Comparison of ENCODE assay signal across 1 cellular context in the genomic region with DNA sequence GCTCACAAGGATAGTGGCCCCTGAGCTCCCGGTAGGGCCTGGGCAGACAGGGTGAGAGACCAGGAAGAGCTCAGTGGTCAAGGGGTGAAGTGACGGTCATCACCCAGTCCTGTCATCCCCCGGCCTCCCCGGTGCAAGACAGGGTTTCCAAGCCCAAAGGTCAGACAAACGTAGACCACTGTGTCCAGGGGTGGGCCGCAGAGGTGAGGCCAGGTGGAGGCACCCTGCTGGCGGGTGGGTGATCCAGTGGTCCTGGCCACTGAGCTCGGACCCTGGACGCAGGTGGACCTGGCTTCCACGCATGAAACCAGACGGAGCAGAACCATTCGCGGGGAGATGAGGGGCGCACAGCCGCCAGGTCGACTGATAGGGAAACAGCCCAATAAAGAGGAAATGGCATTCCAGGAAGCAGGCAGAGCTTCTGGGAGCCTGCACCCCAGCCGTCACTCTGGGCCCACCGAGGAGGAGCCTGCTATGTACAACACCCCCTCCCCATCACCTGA.
TF ChIP-seq lines count a peak whose summit lies in the region.

No MANE protein-coding gene starts in this region.

TF ChIP-seq in WTC11, 78 proteins besides CTCF, POLR2A, EP300 and RAD21 (continued from another document):
- TF ChIP-seq, protein P1, sequence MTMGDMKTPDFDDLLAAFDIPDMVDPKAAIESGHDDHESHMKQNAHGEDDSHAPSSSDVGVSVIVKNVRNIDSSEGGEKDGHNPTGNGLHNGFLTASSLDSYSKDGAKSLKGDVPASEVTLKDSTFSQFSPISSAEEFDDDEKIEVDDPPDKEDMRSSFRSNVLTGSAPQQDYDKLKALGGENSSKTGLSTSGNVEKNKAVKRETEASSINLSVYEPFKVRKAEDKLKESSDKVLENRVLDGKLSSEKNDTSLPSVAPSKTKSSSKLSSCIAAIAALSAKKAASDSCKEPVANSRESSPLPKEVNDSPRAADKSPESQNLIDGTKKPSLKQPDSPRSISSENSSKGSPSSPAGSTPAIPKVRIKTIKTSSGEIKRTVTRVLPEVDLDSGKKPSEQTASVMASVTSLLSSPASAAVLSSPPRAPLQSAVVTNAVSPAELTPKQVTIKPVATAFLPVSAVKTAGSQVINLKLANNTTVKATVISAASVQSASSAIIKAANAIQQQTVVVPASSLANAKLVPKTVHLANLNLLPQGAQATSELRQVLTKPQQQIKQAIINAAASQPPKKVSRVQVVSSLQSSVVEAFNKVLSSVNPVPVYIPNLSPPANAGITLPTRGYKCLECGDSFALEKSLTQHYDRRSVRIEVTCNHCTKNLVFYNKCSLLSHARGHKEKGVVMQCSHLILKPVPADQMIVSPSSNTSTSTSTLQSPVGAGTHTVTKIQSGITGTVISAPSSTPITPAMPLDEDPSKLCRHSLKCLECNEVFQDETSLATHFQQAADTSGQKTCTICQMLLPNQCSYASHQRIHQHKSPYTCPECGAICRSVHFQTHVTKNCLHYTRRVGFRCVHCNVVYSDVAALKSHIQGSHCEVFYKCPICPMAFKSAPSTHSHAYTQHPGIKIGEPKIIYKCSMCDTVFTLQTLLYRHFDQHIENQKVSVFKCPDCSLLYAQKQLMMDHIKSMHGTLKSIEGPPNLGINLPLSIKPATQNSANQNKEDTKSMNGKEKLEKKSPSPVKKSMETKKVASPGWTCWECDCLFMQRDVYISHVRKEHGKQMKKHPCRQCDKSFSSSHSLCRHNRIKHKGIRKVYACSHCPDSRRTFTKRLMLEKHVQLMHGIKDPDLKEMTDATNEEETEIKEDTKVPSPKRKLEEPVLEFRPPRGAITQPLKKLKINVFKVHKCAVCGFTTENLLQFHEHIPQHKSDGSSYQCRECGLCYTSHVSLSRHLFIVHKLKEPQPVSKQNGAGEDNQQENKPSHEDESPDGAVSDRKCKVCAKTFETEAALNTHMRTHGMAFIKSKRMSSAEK (CRISPR knock-in tag; IDR thresholded peaks at IDR 0.05; ENCODE audit: borderline replicate concordance) = no peak
- TF ChIP-seq, protein P2, sequence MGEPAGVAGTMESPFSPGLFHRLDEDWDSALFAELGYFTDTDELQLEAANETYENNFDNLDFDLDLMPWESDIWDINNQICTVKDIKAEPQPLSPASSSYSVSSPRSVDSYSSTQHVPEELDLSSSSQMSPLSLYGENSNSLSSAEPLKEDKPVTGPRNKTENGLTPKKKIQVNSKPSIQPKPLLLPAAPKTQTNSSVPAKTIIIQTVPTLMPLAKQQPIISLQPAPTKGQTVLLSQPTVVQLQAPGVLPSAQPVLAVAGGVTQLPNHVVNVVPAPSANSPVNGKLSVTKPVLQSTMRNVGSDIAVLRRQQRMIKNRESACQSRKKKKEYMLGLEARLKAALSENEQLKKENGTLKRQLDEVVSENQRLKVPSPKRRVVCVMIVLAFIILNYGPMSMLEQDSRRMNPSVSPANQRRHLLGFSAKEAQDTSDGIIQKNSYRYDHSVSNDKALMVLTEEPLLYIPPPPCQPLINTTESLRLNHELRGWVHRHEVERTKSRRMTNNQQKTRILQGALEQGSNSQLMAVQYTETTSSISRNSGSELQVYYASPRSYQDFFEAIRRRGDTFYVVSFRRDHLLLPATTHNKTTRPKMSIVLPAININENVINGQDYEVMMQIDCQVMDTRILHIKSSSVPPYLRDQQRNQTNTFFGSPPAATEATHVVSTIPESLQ (CRISPR knock-in tag; IDR thresholded peaks at IDR 0.05) = no peak
TF ChIP-seq in WTC11: peak in this region for 0.
